1 cellular context compared by ENCODE assay signal in genomic region chr14:100018482-100018881, GRCh38.
TF ChIP-seq lines count a peak whose summit lies in the region.

No MANE protein-coding gene starts in this region.

TF ChIP-seq in SK-N-SH treated with all-trans-retinoic acid at 6 μM for 48 hours, 23 proteins besides CTCF, POLR2A, EP300 and RAD21 (continued from another document):
- TF ChIP-seq CSRNP3 (CRISPR knock-in tag; IDR thresholded peaks at IDR 0.05) (no peak), PATZ1 (CRISPR knock-in tag; IDR thresholded peaks at IDR 0.05; ENCODE audit: borderline replicate concordance) (no peak), PPARA (CRISPR knock-in tag; IDR thresholded peaks at IDR 0.05; ENCODE audit: borderline replicate concordance) (no peak), CREB5 (CRISPR knock-in tag; IDR thresholded peaks at IDR 0.05; ENCODE audit: low read depth) (no peak), ZFP30 (CRISPR knock-in tag; IDR thresholded peaks at IDR 0.05) (no peak), ZFP3 (CRISPR knock-in tag; IDR thresholded peaks at IDR 0.05) (no peak)
